In the genomic region with DNA sequence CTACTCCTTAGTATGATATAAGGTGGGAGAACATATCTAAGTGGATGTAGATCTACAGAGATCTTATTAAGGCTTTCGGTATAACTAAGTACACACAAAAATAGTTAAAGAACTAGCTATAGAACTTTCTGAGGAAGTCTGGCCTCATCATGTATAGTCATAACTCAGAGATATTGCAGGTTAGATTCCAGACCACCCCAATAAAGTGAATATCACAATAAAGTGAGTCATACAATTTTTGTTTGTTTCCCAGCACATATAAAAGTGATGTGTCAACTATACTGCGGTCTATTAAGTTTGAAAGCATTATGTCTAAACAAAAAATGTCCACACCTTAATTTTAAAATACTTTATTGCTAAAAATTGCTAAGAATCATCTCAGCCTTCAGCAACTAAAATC, we compare ENCODE assay signal across 17 cellular contexts.
"Had no signal": no experiment of that assay in that cellular context is flagged by ENCODE, and none has a peak within 500 bp of the region (broad histone marks: within the 10 kb centered on the region; RNA-seq: fewer than 3 reads in every experiment).

No MANE protein-coding gene starts in this region.

- H3K27ac ChIP-seq: gastrocnemius medialis, neutrophil, ovary, prostate gland, transverse colon had no signal

- H3K27me3 ChIP-seq: gastrocnemius medialis, neutrophil, ovary, transverse colon had no signal

- H3K4me3 ChIP-seq: gastrocnemius medialis, ovary, prostate gland, transverse colon had no signal

- H3K4me1 ChIP-seq: gastrocnemius medialis, prostate gland, transverse colon had no signal

- H3K36me3 ChIP-seq: gastrocnemius medialis, neutrophil, ovary, prostate gland, transverse colon had no signal

- ATAC-seq: activated CD8-positive, alpha-beta T cell treated with anti-CD3 and anti-CD28 coated beads, Interleukin-2, amount 10 ng/mL, durations not matched to agents 7 days and 5 days; activated naive CD4-positive, alpha-beta T cell treated with anti-CD3 and anti-CD28 coated beads, Interleukin-2, amount 50 U/mL, for 72 hours; gastrocnemius medialis; left cardiac atrium; stimulated activated naive B cell treated with anti-CD40 and anti-IgM and Interleukin-4, amounts not matched to agents 10 μg/mL and 1 μg/mL and 100 μg/mL, for 72 hours had no signal

- H3K9me3 ChIP-seq: gastrocnemius medialis, neutrophil, ovary, prostate gland, transverse colon had no signal

- DNase-seq: activated CD4-positive, alpha-beta T cell treated with anti-CD3 and anti-CD28 coated beads for 1 hour; activated CD4-positive, alpha-beta T cell treated with anti-CD3 and anti-CD28 coated beads, Interleukin-2, amount 50 U/mL, for 1 hour; activated CD8-positive, alpha-beta T cell treated with anti-CD3 and anti-CD28 coated beads, Interleukin-2, amount 10 ng/mL, durations not matched to agents 7 days and 5 days; activated gamma-delta T cell treated with Interleukin-2 at 50 U/mL for 16 hours; activated T-cell treated with anti-CD3 and anti-CD28 coated beads, Interleukin-2, amount 50 U/mL, for 1 hour; gastrocnemius medialis; head of caudate nucleus; islet precursor cell; left cardiac atrium; ovary; stimulated activated CD4-positive, alpha-beta T cell treated with anti-CD3 and anti-CD28 coated beads, Interleukin-2, amount 100 ng/mL, for 48 hours; stimulated activated CD8-positive, alpha-beta memory T cell treated with anti-CD3 and anti-CD28 coated beads, Interleukin-4, amount 100 ng/mL, for 48 hours; stimulated activated naive B cell treated with anti-CD40 and anti-IgM and Interleukin-4, amounts not matched to agents 10 μg/mL and 1 μg/mL and 100 μg/mL, for 72 hours; transverse colon had no signal
